29 cellular contexts compared by ENCODE assay signal in the genomic region with DNA sequence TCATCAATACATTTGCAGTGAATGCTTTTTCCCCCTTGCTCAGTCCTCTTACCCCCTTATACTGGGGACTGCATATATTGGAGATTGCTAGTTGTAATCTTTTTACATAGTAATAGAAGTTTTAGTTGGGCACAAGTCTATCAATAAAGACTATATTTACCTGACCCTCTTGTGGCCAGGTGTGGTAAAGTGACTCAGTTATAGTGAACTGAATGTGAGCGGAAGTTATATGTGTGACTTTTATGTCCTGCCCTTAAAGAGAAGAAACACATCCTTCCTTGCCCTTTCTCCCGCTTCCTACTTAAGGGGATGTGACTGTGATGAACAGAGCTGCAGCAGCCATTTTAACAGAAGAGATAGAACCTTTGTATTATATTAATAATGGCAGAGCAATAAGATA.
"Had no signal": no experiment of that assay in that cellular context is flagged by ENCODE, and none has a peak within 500 bp of the region (broad histone marks: within the 10 kb centered on the region; RNA-seq: fewer than 3 reads in every experiment).

No MANE protein-coding gene starts in this region.

- FAIRE-seq: HepG2, K562, RCC 7860 had no signal

- H3K9ac ChIP-seq: KMS-11 had no signal

- H3K27me3 Mint-ChIP-seq: IgD-negative memory B cell had no signal

- H2AFZ ChIP-seq: PC-9 had no signal

- DNase-seq: Kasumi-1; MM.1S; MV-4-11; NCI-H1048; NCI-H1105; NCI-H1417; NCI-H1436 treated with DMSO at 0.1 percent for 48 hours; NCI-H1694; NCI-H187 treated with DMSO at 0.1 percent for 48 hours; NCI-H2081; NCI-H2171; NCI-H226; NCI-H446; NCI-H510A; NCI-H524 treated with DMSO at 0.1 percent for 48 hours; NCI-H69; NCI-H774; NK-92 treated with Interleukin-12 subunit alpha and Interleukin-12 subunit beta, amount 100 ng/mL, for 24 hours; PC-9; Right ventricle myocardium superior; RPMI8226; SIG-M5 had no signal

- H3K27ac ChIP-seq: KMS-11, PC-9, SJSA1, SK-N-MC had no signal

- H3K4me3 Mint-ChIP-seq: IgD-negative memory B cell had no signal

- H3K4me3 ChIP-seq: K562, PC-9, SJSA1, SK-N-MC had no signal

- H3K4me1 Mint-ChIP-seq: IgD-negative memory B cell had no signal

- H3K4me2 ChIP-seq: KMS-11, PC-9 had no signal

- H3K27me3 ChIP-seq: SJSA1 had no signal

- H3K36me3 ChIP-seq: SJSA1 had no signal

- H3K9me3 ChIP-seq: SJSA1 had no signal

- H3K36me3 Mint-ChIP-seq: IgD-negative memory B cell had no signal

- ATAC-seq: HepG2, K562 had no signal

- H3K27ac Mint-ChIP-seq: IgD-negative memory B cell had no signal
